In the genomic region with DNA sequence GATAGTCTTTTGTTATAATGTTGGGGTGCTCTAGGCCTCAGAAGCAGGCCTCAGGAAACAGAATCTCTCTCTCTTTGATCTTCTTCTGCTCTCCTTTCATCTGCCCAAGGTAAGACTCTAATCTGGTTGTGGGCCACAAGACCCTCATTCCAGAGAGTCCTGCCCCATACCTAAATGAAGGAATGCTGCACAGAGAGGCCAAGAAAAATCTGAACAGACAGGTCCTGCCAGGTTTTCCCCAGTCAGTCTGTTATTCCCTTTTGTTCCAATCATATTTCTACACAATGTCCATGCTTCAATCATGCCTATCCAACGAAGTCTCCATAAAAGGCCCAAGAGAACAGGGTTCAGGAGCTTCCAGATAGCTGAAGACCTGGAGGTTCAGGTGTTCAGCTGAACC, we compare ENCODE assay signal across 25 cellular contexts. TPM values are rescaled to one million over a fixed set of nuclear protein-coding genes. Genes with fewer than 3 reads are reported as not detected.
"Had no signal": no experiment of that assay in that cellular context is flagged by ENCODE, and none has a peak within 500 bp of the region (broad histone marks: within the 10 kb centered on the region; RNA-seq: fewer than 3 reads in every experiment).

No MANE protein-coding gene starts in this region.

- ATAC-seq: body of pancreas, foreskin keratinocyte, right cardiac atrium had no signal

- H3K4me1 ChIP-seq: uterus had no signal

- H3K4me3 Mint-ChIP-seq: activated naive CD4-positive, alpha-beta T cell treated with anti-CD3 and anti-CD28 coated beads for 36 hours; activated T-cell treated with anti-CD3 and anti-CD28 coated beads, Interleukin-2, amount 50 U/mL, for 24 hours; mesothelial cell of epicardium; nephron progenitor cell; T-helper 2 cell treated with Interferon-gamma antibody and Interleukin-4, amounts not matched to agents 5 μg/mL and 100 μg/mL, for 36 hours had no signal

- H3K9me3 Mint-ChIP-seq: activated naive CD4-positive, alpha-beta T cell treated with anti-CD3 and anti-CD28 coated beads for 36 hours; activated T-cell treated with anti-CD3 and anti-CD28 coated beads, Interleukin-2, amount 50 U/mL, for 24 hours had no signal

- H3K27me3 ChIP-seq: body of pancreas, cardiac muscle cell, foreskin keratinocyte, stomach, suprapubic skin, tibial nerve, uterus had no signal

- H3K36me3 ChIP-seq: cardiac muscle cell, left ventricle myocardium inferior, stomach, suprapubic skin, tibial nerve, uterus had no signal

- H3K9me3 ChIP-seq: body of pancreas, stomach, suprapubic skin, uterus had no signal

- H3K27ac ChIP-seq: body of pancreas, cardiac muscle cell, foreskin keratinocyte, left ventricle myocardium inferior, parathyroid adenoma, suprapubic skin, tibial nerve, uterus, VCaP had no signal

- H3K4me3 ChIP-seq: body of pancreas, cardiac muscle cell, left ventricle myocardium inferior, stomach, suprapubic skin, tibial nerve, uterus had no signal

- DNase-seq: activated CD4-positive, CD25-positive, alpha-beta regulatory T cell treated with anti-CD3 and anti-CD28 coated beads, Interleukin-2, amount 50 U/mL, for 72 hours; activated naive CD4-positive, alpha-beta T cell treated with anti-CD3 and anti-CD28 coated beads for 36 hours; activated T-cell treated with anti-CD3 and anti-CD28 coated beads, Interleukin-2, amount 50 U/mL, for 24 hours; anterior cingulate cortex; body of pancreas; effector CD8-positive, alpha-beta T cell; foreskin keratinocyte; left ventricle myocardium inferior; nephron progenitor cell; nucleus accumbens; right cardiac atrium; stimulated activated CD4-positive, alpha-beta T cell treated with anti-CD3 and anti-CD28 coated beads, Interleukin-12 subunit alpha, Interleukin-12 subunit beta, amount 100 ng/mL, for 4 hours; stomach; uterus had no signal

- H3K27ac Mint-ChIP-seq: activated naive CD4-positive, alpha-beta T cell treated with anti-CD3 and anti-CD28 coated beads for 36 hours; activated T-cell treated with anti-CD3 and anti-CD28 coated beads, Interleukin-2, amount 50 U/mL, for 24 hours; mesothelial cell of epicardium; nephron progenitor cell; T-helper 2 cell treated with Interferon-gamma antibody and Interleukin-4, amounts not matched to agents 5 μg/mL and 100 μg/mL, for 36 hours had no signal

- H3K27me3 Mint-ChIP-seq: activated T-cell treated with anti-CD3 and anti-CD28 coated beads, Interleukin-2, amount 50 U/mL, for 24 hours had no signal

RNA-seq across cellular contexts. Expression of gene CFAP45, which starts 7.0 kb away (rescaled TPM):
- total RNA-seq: body of pancreas, cardiac muscle cell, skeletal muscle tissue had no signal
- polyA plus RNA-seq: cardiac muscle cell had no signal

RNA-seq across cellular contexts. Expression of gene IGSF9, which starts 38.5 kb away (rescaled TPM):
- total RNA-seq: activated naive CD4-positive, alpha-beta T cell treated with anti-CD3 and anti-CD28 coated beads for 36 hours; chondrocyte; lung microvascular endothelial cell; pulmonary artery endothelial cell had no signal

RNA-seq across cellular contexts. Expression of gene VSIG8, which starts 44.5 kb away (rescaled TPM):
- total RNA-seq: activated naive CD4-positive, alpha-beta T cell treated with anti-CD3 and anti-CD28 coated beads for 36 hours; body of pancreas; cardiac muscle cell; chondrocyte; left ventricle myocardium inferior; lung microvascular endothelial cell; mesothelial cell of epicardium; pulmonary artery endothelial cell; skeletal muscle tissue had no signal
- polyA plus RNA-seq: cardiac muscle cell had no signal

RNA-seq across cellular contexts. Expression of gene SLAMF9, which starts 47.1 kb away (rescaled TPM):
- total RNA-seq: activated naive CD4-positive, alpha-beta T cell treated with anti-CD3 and anti-CD28 coated beads for 36 hours; body of pancreas; cardiac muscle cell; chondrocyte; left ventricle myocardium inferior; lung microvascular endothelial cell; mesothelial cell of epicardium; pulmonary artery endothelial cell; right cardiac atrium; skeletal muscle tissue; stomach; suprapubic skin; tibial nerve; uterus had no signal
- polyA plus RNA-seq: cardiac muscle cell, right cardiac atrium had no signal
